In the genomic region with DNA sequence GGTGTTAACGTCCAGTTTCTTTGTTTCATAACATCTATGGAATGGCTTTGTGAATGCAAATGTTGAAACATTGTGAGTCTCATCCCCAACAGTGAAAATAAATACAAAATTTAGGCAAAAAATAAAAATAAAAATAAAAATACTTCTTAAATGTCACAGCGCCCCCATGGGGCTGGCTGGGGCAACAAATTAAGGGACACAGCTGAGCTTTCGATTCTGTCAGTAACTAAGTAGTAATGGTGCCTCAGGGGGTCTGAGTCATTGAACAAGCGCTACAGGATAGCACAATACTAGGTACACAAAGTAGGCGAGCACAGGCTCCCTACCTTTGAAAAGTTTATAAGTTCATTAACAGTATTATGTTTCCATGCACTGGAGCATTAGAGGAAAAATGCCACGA, we compare ENCODE assay signal across 1 cellular context.
TF ChIP-seq lines count a peak whose summit lies in the region.

No MANE protein-coding gene starts in this region.

TF ChIP-seq in GM12878, 131 proteins besides CTCF, POLR2A, EP300 and RAD21 (continued from another document):
- TF ChIP-seq, protein P1, sequence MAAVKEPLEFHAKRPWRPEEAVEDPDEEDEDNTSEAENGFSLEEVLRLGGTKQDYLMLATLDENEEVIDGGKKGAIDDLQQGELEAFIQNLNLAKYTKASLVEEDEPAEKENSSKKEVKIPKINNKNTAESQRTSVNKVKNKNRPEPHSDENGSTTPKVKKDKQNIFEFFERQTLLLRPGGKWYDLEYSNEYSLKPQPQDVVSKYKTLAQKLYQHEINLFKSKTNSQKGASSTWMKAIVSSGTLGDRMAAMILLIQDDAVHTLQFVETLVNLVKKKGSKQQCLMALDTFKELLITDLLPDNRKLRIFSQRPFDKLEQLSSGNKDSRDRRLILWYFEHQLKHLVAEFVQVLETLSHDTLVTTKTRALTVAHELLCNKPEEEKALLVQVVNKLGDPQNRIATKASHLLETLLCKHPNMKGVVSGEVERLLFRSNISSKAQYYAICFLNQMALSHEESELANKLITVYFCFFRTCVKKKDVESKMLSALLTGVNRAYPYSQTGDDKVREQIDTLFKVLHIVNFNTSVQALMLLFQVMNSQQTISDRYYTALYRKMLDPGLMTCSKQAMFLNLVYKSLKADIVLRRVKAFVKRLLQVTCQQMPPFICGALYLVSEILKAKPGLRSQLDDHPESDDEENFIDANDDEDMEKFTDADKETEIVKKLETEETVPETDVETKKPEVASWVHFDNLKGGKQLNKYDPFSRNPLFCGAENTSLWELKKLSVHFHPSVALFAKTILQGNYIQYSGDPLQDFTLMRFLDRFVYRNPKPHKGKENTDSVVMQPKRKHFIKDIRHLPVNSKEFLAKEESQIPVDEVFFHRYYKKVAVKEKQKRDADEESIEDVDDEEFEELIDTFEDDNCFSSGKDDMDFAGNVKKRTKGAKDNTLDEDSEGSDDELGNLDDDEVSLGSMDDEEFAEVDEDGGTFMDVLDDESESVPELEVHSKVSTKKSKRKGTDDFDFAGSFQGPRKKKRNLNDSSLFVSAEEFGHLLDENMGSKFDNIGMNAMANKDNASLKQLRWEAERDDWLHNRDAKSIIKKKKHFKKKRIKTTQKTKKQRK (IDR thresholded peaks at IDR 0.05; ENCODE audit: low read depth, low read length): no peak
- TF ChIP-seq, protein P2, sequence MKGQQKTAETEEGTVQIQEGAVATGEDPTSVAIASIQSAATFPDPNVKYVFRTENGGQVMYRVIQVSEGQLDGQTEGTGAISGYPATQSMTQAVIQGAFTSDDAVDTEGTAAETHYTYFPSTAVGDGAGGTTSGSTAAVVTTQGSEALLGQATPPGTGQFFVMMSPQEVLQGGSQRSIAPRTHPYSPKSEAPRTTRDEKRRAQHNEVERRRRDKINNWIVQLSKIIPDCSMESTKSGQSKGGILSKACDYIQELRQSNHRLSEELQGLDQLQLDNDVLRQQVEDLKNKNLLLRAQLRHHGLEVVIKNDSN (IDR thresholded peaks at IDR 0.05; ENCODE audit: borderline replicate concordance, extremely low read length, insufficient read depth, low read depth, low read length): no peak
- TF ChIP-seq, protein P3, sequence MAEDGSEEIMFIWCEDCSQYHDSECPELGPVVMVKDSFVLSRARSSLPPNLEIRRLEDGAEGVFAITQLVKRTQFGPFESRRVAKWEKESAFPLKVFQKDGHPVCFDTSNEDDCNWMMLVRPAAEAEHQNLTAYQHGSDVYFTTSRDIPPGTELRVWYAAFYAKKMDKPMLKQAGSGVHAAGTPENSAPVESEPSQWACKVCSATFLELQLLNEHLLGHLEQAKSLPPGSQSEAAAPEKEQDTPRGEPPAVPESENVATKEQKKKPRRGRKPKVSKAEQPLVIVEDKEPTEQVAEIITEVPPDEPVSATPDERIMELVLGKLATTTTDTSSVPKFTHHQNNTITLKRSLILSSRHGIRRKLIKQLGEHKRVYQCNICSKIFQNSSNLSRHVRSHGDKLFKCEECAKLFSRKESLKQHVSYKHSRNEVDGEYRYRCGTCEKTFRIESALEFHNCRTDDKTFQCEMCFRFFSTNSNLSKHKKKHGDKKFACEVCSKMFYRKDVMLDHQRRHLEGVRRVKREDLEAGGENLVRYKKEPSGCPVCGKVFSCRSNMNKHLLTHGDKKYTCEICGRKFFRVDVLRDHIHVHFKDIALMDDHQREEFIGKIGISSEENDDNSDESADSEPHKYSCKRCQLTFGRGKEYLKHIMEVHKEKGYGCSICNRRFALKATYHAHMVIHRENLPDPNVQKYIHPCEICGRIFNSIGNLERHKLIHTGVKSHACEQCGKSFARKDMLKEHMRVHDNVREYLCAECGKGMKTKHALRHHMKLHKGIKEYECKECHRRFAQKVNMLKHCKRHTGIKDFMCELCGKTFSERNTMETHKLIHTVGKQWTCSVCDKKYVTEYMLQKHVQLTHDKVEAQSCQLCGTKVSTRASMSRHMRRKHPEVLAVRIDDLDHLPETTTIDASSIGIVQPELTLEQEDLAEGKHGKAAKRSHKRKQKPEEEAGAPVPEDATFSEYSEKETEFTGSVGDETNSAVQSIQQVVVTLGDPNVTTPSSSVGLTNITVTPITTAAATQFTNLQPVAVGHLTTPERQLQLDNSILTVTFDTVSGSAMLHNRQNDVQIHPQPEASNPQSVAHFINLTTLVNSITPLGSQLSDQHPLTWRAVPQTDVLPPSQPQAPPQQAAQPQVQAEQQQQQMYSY (CRISPR knock-in tag; IDR thresholded peaks at IDR 0.05): no peak
- TF ChIP-seq, protein P4, sequence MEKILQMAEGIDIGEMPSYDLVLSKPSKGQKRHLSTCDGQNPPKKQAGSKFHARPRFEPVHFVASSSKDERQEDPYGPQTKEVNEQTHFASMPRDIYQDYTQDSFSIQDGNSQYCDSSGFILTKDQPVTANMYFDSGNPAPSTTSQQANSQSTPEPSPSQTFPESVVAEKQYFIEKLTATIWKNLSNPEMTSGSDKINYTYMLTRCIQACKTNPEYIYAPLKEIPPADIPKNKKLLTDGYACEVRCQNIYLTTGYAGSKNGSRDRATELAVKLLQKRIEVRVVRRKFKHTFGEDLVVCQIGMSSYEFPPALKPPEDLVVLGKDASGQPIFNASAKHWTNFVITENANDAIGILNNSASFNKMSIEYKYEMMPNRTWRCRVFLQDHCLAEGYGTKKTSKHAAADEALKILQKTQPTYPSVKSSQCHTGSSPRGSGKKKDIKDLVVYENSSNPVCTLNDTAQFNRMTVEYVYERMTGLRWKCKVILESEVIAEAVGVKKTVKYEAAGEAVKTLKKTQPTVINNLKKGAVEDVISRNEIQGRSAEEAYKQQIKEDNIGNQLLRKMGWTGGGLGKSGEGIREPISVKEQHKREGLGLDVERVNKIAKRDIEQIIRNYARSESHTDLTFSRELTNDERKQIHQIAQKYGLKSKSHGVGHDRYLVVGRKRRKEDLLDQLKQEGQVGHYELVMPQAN (conservative IDR thresholded peaks at IDR 0.05): no peak
- TF ChIP-seq SREBF1 (IDR thresholded peaks at IDR 0.05; ENCODE audit: low read length) (no peak), SMARCA5 (IDR thresholded peaks at IDR 0.05) (no peak)
